1 cellular context compared by ENCODE assay signal in genomic region chr20:49811825-49812462, GRCh38.
TF ChIP-seq lines count a peak whose summit lies in the region.

No MANE protein-coding gene starts in this region.

TF ChIP-seq in GM23338, 12 proteins besides CTCF, POLR2A, EP300 and RAD21 (continued from another document):
- TF ChIP-seq EZH2phosphoT487 (IDR thresholded peaks at IDR 0.05; ENCODE audit: unreplicated experiment), result no peak
- no peak for TF ChIP-seq NANOG (IDR thresholded peaks at IDR 0.05; ENCODE audit: borderline replicate concordance)
- TF ChIP-seq REST (IDR thresholded peaks at IDR 0.05; ENCODE audit: unreplicated experiment), result no peak
